ENCODE assay signal across 12 cellular contexts in genomic region chr2:201208563-201209252, GRCh38. TPM values are rescaled to one million over a fixed set of nuclear protein-coding genes. Genes with fewer than 3 reads are reported as not detected.
DNase-seq lines count a peak whose midpoint lies in the region; ATAC-seq and TF ChIP-seq lines count a peak whose summit lies in the region.
"Had no signal": no experiment of that assay in that cellular context is flagged by ENCODE, and none has a peak within 500 bp of the region (broad histone marks: within the 10 kb centered on the region; RNA-seq: fewer than 3 reads in every experiment).

No MANE protein-coding gene starts in this region.

- no peaks in the 10 kb centered on the region for H3K4me1 ChIP-seq in suprapubic skin
- peaks cover 0 to 2% of the 10 kb centered on the region in 2 donors for H3K4me1 ChIP-seq in neuronal stem cell (ENCODE audit: control insufficient read depth in 2 of 2, insufficient read depth in 1 of 2, low read depth in 1 of 2, low read length in 2 of 2)
- H3K4me1 ChIP-seq: A549, tibial artery had no signal

- no peak overlapping the region for H3K4me3 ChIP-seq in suprapubic skin
- H3K4me3 ChIP-seq in neuronal stem cell (ENCODE audit: low read length in 2 of 2): no peak overlapping the region
- H3K4me3 ChIP-seq: A549, tibial artery had no signal

- no peak overlapping the region for H3K4me2 ChIP-seq in neuronal stem cell (ENCODE audit: insufficient read depth, low read length, poor library complexity, severe bottlenecking)
- H3K4me2 ChIP-seq: A549 had no signal

- no peak overlapping the region for H2BK5ac ChIP-seq in neuronal stem cell (ENCODE audit: low read length)

- H3K27ac Mint-ChIP-seq in activated T-cell treated with anti-CD3 and anti-CD28 coated beads, Interleukin-2, amount 50 U/mL, for 24 hours: peak overlapping the region; percentile 8
- H3K27ac Mint-ChIP-seq in stimulated activated memory B cell treated with anti-CD40 and anti-IgM and Interleukin-4, amounts not matched to agents 10 μg/mL and 1 μg/mL and 100 μg/mL, for 72 hours: peak overlapping the region; percentile 83

- no peak overlapping the region for H2BK120ac ChIP-seq in neuronal stem cell (ENCODE audit: low read depth, low read length)

- no peak overlapping the region for H3K18ac ChIP-seq in neuronal stem cell (ENCODE audit: low read length)

- no peak for DNase-seq in activated T-cell treated with anti-CD3 and anti-CD28 coated beads, Interleukin-2, amount 50 U/mL, for 24 hours
- no peak for DNase-seq in activated T-cell treated with anti-CD3 and anti-CD28 coated beads, Interleukin-2, amount 50 U/mL, for 4 hours
- peak; percentile 96 for DNase-seq in SIG-M5 treated with dmso at 0.1 percent for 504 hours (lab: John Stamatoyannopoulos, UW; ENCODE audit: unreplicated experiment)
- DNase-seq in suprapubic skin (ENCODE audit: low spot score in 2 of 2): no peak
- DNase-seq in putamen (ENCODE audit: low spot score): no peak
- no peak for DNase-seq in neuronal stem cell (ENCODE audit: low spot score)
- DNase-seq: activated gamma-delta T cell had no signal

- H2BK15ac ChIP-seq in neuronal stem cell (ENCODE audit: low read length): no peak overlapping the region

- H3K9me3 ChIP-seq in suprapubic skin (no peaks in the 10 kb centered on the region), neuronal stem cell (replicated peaks in 1 of 2; ENCODE audit: control insufficient read depth in 2 of 2, insufficient read depth in 1 of 2, low read depth in 1 of 2, low read length in 2 of 2) (no peaks in the 10 kb centered on the region)
- H3K9me3 ChIP-seq: A549, tibial artery had no signal

- H3K36me3 ChIP-seq in suprapubic skin: peaks cover 3% of the 10 kb centered on the region
- H3K36me3 ChIP-seq in neuronal stem cell (replicated peaks in 1 of 2; ENCODE audit: control insufficient read depth in 2 of 2, insufficient read depth in 2 of 2, low read length in 2 of 2): no peaks in the 10 kb centered on the region

- H3K23ac ChIP-seq in neuronal stem cell (ENCODE audit: low read depth, low read length, poor library complexity): no peak overlapping the region

- no peak for TF ChIP-seq EP300 in suprapubic skin (IDR thresholded peaks at IDR 0.05)

- H3K14ac ChIP-seq in neuronal stem cell (ENCODE audit: low read length): no peak overlapping the region

- WGBS in suprapubic skin: 91% methylated on average over 12 of the region's 12 CpGs
- no CpG with 5 or more reads among the region's 12 CpGs for WGBS in neuronal stem cell (ENCODE audit: extremely low coverage in 2 of 2, insufficient read length in 2 of 2, insufficient replicate concordance in 1 of 2), 2 donors

- H3K4me3 Mint-ChIP-seq in activated T-cell treated with anti-CD3 and anti-CD28 coated beads, Interleukin-2, amount 50 U/mL, for 24 hours: no peak overlapping the region
- H3K4me3 Mint-ChIP-seq in activated T-cell treated with anti-CD3 and anti-CD28 coated beads, Interleukin-2, amount 50 U/mL, for 4 hours: no peak overlapping the region
- H3K4me3 Mint-ChIP-seq in stimulated activated memory B cell treated with anti-CD40 and anti-IgM and Interleukin-4, amounts not matched to agents 10 μg/mL and 1 μg/mL and 100 μg/mL, for 72 hours: peak overlapping the region; percentile 57

- H3K4me1 Mint-ChIP-seq in activated T-cell treated with anti-CD3 and anti-CD28 coated beads, Interleukin-2, amount 50 U/mL, for 24 hours (ENCODE audit: low read depth): peaks cover 39% of the 10 kb centered on the region
- peaks cover 33% of the 10 kb centered on the region for H3K4me1 Mint-ChIP-seq in activated T-cell treated with anti-CD3 and anti-CD28 coated beads, Interleukin-2, amount 50 U/mL, for 4 hours (ENCODE audit: low read depth)
- H3K4me1 Mint-ChIP-seq in stimulated activated memory B cell treated with anti-CD40 and anti-IgM and Interleukin-4, amounts not matched to agents 10 μg/mL and 1 μg/mL and 100 μg/mL, for 72 hours: peaks cover 51% of the 10 kb centered on the region

- no peaks in the 10 kb centered on the region for H3K27me3 Mint-ChIP-seq in activated T-cell treated with anti-CD3 and anti-CD28 coated beads, Interleukin-2, amount 50 U/mL, for 24 hours
- H3K27me3 Mint-ChIP-seq in activated T-cell treated with anti-CD3 and anti-CD28 coated beads, Interleukin-2, amount 50 U/mL, for 4 hours (ENCODE audit: low read depth): no peaks in the 10 kb centered on the region
- H3K27me3 Mint-ChIP-seq in stimulated activated memory B cell treated with anti-CD40 and anti-IgM and Interleukin-4, amounts not matched to agents 10 μg/mL and 1 μg/mL and 100 μg/mL, for 72 hours: no peaks in the 10 kb centered on the region

- no peak for TF ChIP-seq CTCF in suprapubic skin (IDR thresholded peaks at IDR 0.05)

- H4K8ac ChIP-seq in neuronal stem cell (ENCODE audit: low read depth, low read length): no peak overlapping the region

- H2BK12ac ChIP-seq in neuronal stem cell (ENCODE audit: low read length): no peak overlapping the region

- H3K27ac ChIP-seq in suprapubic skin: no peak overlapping the region
- H3K27ac ChIP-seq in neuronal stem cell (replicated peaks; ENCODE audit: low read length): no peak overlapping the region
- H3K27ac ChIP-seq: A549, tibial artery had no signal

- no peaks in the 10 kb centered on the region for H3K79me1 ChIP-seq in neuronal stem cell (ENCODE audit: low read depth, low read length)

- no peak overlapping the region for H3K4ac ChIP-seq in neuronal stem cell (ENCODE audit: low read length)

- H3K36me3 Mint-ChIP-seq in activated T-cell treated with anti-CD3 and anti-CD28 coated beads, Interleukin-2, amount 50 U/mL, for 24 hours (ENCODE audit: low read depth): peaks cover 35% of the 10 kb centered on the region
- H3K36me3 Mint-ChIP-seq in activated T-cell treated with anti-CD3 and anti-CD28 coated beads, Interleukin-2, amount 50 U/mL, for 4 hours (ENCODE audit: insufficient read depth): peaks cover 31% of the 10 kb centered on the region
- peaks cover 22% of the 10 kb centered on the region for H3K36me3 Mint-ChIP-seq in stimulated activated memory B cell treated with anti-CD40 and anti-IgM and Interleukin-4, amounts not matched to agents 10 μg/mL and 1 μg/mL and 100 μg/mL, for 72 hours

- H3K9me3 Mint-ChIP-seq in activated T-cell treated with anti-CD3 and anti-CD28 coated beads, Interleukin-2, amount 50 U/mL, for 24 hours: no peaks in the 10 kb centered on the region
- no peaks in the 10 kb centered on the region for H3K9me3 Mint-ChIP-seq in activated T-cell treated with anti-CD3 and anti-CD28 coated beads, Interleukin-2, amount 50 U/mL, for 4 hours
- peaks cover 3% of the 10 kb centered on the region for H3K9me3 Mint-ChIP-seq in stimulated activated memory B cell treated with anti-CD40 and anti-IgM and Interleukin-4, amounts not matched to agents 10 μg/mL and 1 μg/mL and 100 μg/mL, for 72 hours

- no peak overlapping the region for H2AK5ac ChIP-seq in neuronal stem cell (ENCODE audit: low read depth, low read length)

- TF ChIP-seq POLR2A in suprapubic skin (IDR thresholded peaks at IDR 0.05): no peak

- H4K91ac ChIP-seq in neuronal stem cell (ENCODE audit: low read depth, low read length, poor library complexity): no peak overlapping the region

- no peak overlapping the region for H3K9ac ChIP-seq in neuronal stem cell (ENCODE audit: low read depth, low read length, poor library complexity)

- H2AFZ ChIP-seq in neuronal stem cell (ENCODE audit: low read length): no peak overlapping the region

- no peak for ATAC-seq in activated T-cell treated with anti-CD3 and anti-CD28 coated beads, Interleukin-2, amount 50 U/mL, for 4 hours
- peak; percentile 76 for ATAC-seq in HG03060 (IDR thresholded peaks at IDR 0.05; ENCODE audit: low read depth, unreplicated experiment)
- peak; percentile 98 for ATAC-seq in stimulated activated memory B cell treated with anti-CD40 and anti-IgM and Interleukin-4, amounts not matched to agents 10 μg/mL and 1 μg/mL and 100 μg/mL, for 72 hours
- ATAC-seq: A549, Panc1 had no signal

- H3K27me3 ChIP-seq in suprapubic skin (no peaks in the 10 kb centered on the region), neuronal stem cell (ENCODE audit: control insufficient read depth in 3 of 3, insufficient read depth in 3 of 3, low read depth in 1 of 3, low read length in 3 of 3) (peaks cover 0 to 12% (median 0%) of the 10 kb centered on the region in 3 experiments)
- H3K27me3 ChIP-seq: tibial artery had no signal

RNA-seq across cellular contexts. Expression of gene CASP10, which starts 25.8 kb away (rescaled TPM):
- total RNA-seq in activated T-cell treated with anti-CD3 and anti-CD28 coated beads, Interleukin-2, amount 50 U/mL, for 4 hours: 1 to 10 TPM; 3.4 to 4.8 (median 4.4) TPM
- 10 to 100 TPM in 1 of 4 donors, 1 to 10 TPM in 3; 3.7 to 19.0 (median 7.4) TPM for total RNA-seq in suprapubic skin
- 0.10 TPM for polyA plus RNA-seq in neuronal stem cell (2013, experiment 1 of 2)
- 0.17 TPM for polyA plus RNA-seq in neuronal stem cell (2013, experiment 2 of 2)

RNA-seq across cellular contexts. Expression of gene CASP8, which starts 51.6 kb away (rescaled TPM):
- total RNA-seq in activated T-cell treated with anti-CD3 and anti-CD28 coated beads, Interleukin-2, amount 50 U/mL, for 4 hours: 10 to 100 TPM; 31.6 to 45.8 (median 36.9) TPM
- 10 to 100 TPM; 11.9 to 22.7 (median 17.2) TPM for total RNA-seq in suprapubic skin
- polyA plus RNA-seq in neuronal stem cell (2013, experiment 1 of 2): 0.20 TPM
- polyA plus RNA-seq in neuronal stem cell (2013, experiment 2 of 2): 0.12 TPM

Comparison
In these comparisons a context has a peak if more than half of its experiments do, and no peak if none do; other contexts are left out.
1. ATAC-seq: peak in HG03060 (single experiment) and stimulated activated memory B cell treated with anti-CD40 and anti-IgM and Interleukin-4, amounts not matched to agents 10 μg/mL and 1 μg/mL and 100 μg/mL, for 72 hours (single experiment); none in activated T-cell treated with anti-CD3 and anti-CD28 coated beads, Interleukin-2, amount 50 U/mL, for 4 hours (0 of 2).